Comparison of ENCODE assay signal across 8 cellular contexts in the genomic region with DNA sequence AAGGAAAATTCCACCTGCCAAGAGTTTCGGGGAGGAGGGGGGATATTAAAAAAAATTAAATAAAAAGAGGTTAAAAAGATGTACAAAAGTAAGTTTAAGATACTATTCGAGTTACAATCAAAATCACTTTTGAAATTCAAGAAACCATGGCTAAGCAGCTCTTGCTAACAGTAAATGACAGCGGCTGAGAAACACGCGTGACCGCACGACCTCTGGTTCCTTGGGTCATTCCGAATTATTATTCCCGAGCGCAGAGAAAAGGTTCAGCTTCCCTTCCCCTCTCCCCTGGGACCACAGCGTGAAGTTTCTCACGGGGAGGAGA. TPM values are rescaled to one million over a fixed set of nuclear protein-coding genes. Genes with fewer than 3 reads are reported as not detected.
A peak's percentile ranks its signal among the peaks of the same experiment; 100 is the strongest.
DNase-seq lines count a peak whose midpoint lies in the region; ATAC-seq and TF ChIP-seq lines count a peak whose summit lies in the region.

No MANE protein-coding gene starts in this region.

- no peak overlapping the region for H2BK15ac ChIP-seq in neuronal stem cell (ENCODE audit: low read length)

- intact Hi-C loops in CD14-positive monocyte (cut with micrococcal nuclease), result loop anchor here in 1 of 2 donors (5.0 kb wide), 2 partner anchors 60 to 845 kb away; partner anchors contain the start of genes GTF2H5, SERAC1 and ZDHHC14

- H3K14ac ChIP-seq in neuronal stem cell (ENCODE audit: low read length), result no peak overlapping the region

- H3K18ac ChIP-seq in neuronal stem cell (ENCODE audit: low read length), result no peak overlapping the region

- no peak overlapping the region for H2BK12ac ChIP-seq in neuronal stem cell (ENCODE audit: low read length)

- H2AFZ ChIP-seq in OCI-LY3 (ENCODE audit: low read depth, low read length), result peak overlapping the region; percentile 84
- H2AFZ ChIP-seq in neuronal stem cell (ENCODE audit: low read length), result peak overlapping the region; percentile 95

- H3K27ac ChIP-seq in OCI-LY3 (ENCODE audit: low read length), result no peak overlapping the region
- H3K27ac ChIP-seq in neuronal stem cell (replicated peaks; ENCODE audit: low read length), result no peak overlapping the region

- no CpG with 5 or more reads among the region's 12 CpGs for WGBS in neuronal stem cell (ENCODE audit: extremely low coverage in 2 of 2, insufficient read length in 2 of 2, insufficient replicate concordance in 1 of 2), 2 donors

- peak overlapping the region; percentile 69 for H3K9ac ChIP-seq in OCI-LY3 (ENCODE audit: low read length)
- no peak overlapping the region for H3K9ac ChIP-seq in neuronal stem cell (ENCODE audit: low read depth, low read length, poor library complexity)

- H3K4me1 Mint-ChIP-seq in CD14-positive monocyte (peaks cover 14% of the 10 kb centered on the region), endothelial cell (ENCODE audit: unreplicated experiment) (peaks cover 14% of the 10 kb centered on the region)

- peak overlapping the region; percentile 69 for H2BK5ac ChIP-seq in neuronal stem cell (ENCODE audit: low read length)

- H3K27ac Mint-ChIP-seq in CD14-positive monocyte (peak overlapping the region; percentile 92 to 98 (median 97)), endothelial cell (ENCODE audit: unreplicated experiment) (peak overlapping the region; percentile 93)

- H3K4me1 ChIP-seq in OCI-LY3 (ENCODE audit: low read length) (peaks cover 12% of the 10 kb centered on the region), neuronal stem cell (ENCODE audit: control insufficient read depth in 2 of 2, insufficient read depth in 1 of 2, low read depth in 1 of 2, low read length in 2 of 2) (peaks cover 0 to 4% of the 10 kb centered on the region in 2 donors)

- H3K9me3 ChIP-seq in OCI-LY3 (ENCODE audit: insufficient read depth, low read length) (no peaks in the 10 kb centered on the region), neuronal stem cell (replicated peaks in 1 of 2; ENCODE audit: control insufficient read depth in 2 of 2, insufficient read depth in 1 of 2, low read depth in 1 of 2, low read length in 2 of 2) (no peaks in the 10 kb centered on the region)

- H3K36me3 ChIP-seq in OCI-LY3 (replicated peaks; ENCODE audit: low read depth, low read length), result no peaks in the 10 kb centered on the region
- peaks cover 6 to 34% of the 10 kb centered on the region in 2 donors for H3K36me3 ChIP-seq in neuronal stem cell (replicated peaks in 1 of 2; ENCODE audit: control insufficient read depth in 2 of 2, insufficient read depth in 2 of 2, low read length in 2 of 2)

- TF ChIP-seq CTCF in CD14-positive monocyte (IDR thresholded peaks at IDR 0.05), result no peak
- TF ChIP-seq CTCF in OCI-LY3 (IDR thresholded peaks at IDR 0.05; ENCODE audit: low read depth, low read length), result no peak
- no peak for TF ChIP-seq CTCF in endothelial cell (IDR thresholded peaks at IDR 0.05; ENCODE audit: unreplicated experiment)

- H3K79me1 ChIP-seq in neuronal stem cell (ENCODE audit: low read depth, low read length), result peaks cover 2% of the 10 kb centered on the region

- H4K8ac ChIP-seq in neuronal stem cell (ENCODE audit: low read depth, low read length), result no peak overlapping the region

- no peak for ATAC-seq in GM18867 (IDR thresholded peaks at IDR 0.05; ENCODE audit: unreplicated experiment)

- H4K20me1 ChIP-seq in OCI-LY3 (ENCODE audit: insufficient read depth, low read length), result no peaks in the 10 kb centered on the region

- H3K9me3 Mint-ChIP-seq in CD14-positive monocyte (no peaks in the 10 kb centered on the region), endothelial cell (ENCODE audit: unreplicated experiment) (no peaks in the 10 kb centered on the region)

- no peak overlapping the region for H3K23ac ChIP-seq in neuronal stem cell (ENCODE audit: low read depth, low read length, poor library complexity)

- H4K91ac ChIP-seq in neuronal stem cell (ENCODE audit: low read depth, low read length, poor library complexity), result no peak overlapping the region

- H3K4me2 ChIP-seq in OCI-LY3 (ENCODE audit: low read length), result peak overlapping the region; percentile 85
- peak overlapping the region; percentile 79 for H3K4me2 ChIP-seq in neuronal stem cell (ENCODE audit: insufficient read depth, low read length, poor library complexity, severe bottlenecking)

- H3K4me3 ChIP-seq in OCI-LY3 (ENCODE audit: low read length) (peak overlapping the region; percentile 96), neuronal stem cell (ENCODE audit: low read length in 2 of 2) (peak overlapping the region; percentile 77 to 96)

- H3K36me3 Mint-ChIP-seq in CD14-positive monocyte, result peaks cover 14 to 15% of the 10 kb centered on the region in 2 donors
- H3K36me3 Mint-ChIP-seq in endothelial cell (ENCODE audit: low read depth, unreplicated experiment), result peaks cover 7% of the 10 kb centered on the region

- H3K4ac ChIP-seq in neuronal stem cell (ENCODE audit: low read length), result no peak overlapping the region

- H3K4me3 Mint-ChIP-seq in CD14-positive monocyte (peak overlapping the region; percentile 98 to 99), endothelial cell (ENCODE audit: unreplicated experiment) (peak overlapping the region; percentile 99)

- peaks cover 19% of the 10 kb centered on the region for H3K27me3 ChIP-seq in OCI-LY3 (ENCODE audit: low read depth, low read length)
- peaks cover 0 to 10% (median 9%) of the 10 kb centered on the region in 3 experiments for H3K27me3 ChIP-seq in neuronal stem cell (ENCODE audit: control insufficient read depth in 3 of 3, insufficient read depth in 3 of 3, low read depth in 1 of 3, low read length in 3 of 3)

- H2AK5ac ChIP-seq in neuronal stem cell (ENCODE audit: low read depth, low read length), result no peak overlapping the region

- DNase-seq in CD14-positive monocyte (ENCODE audit: low spot score), result no peak
- no peak for DNase-seq in endothelial cell (ENCODE audit: low spot score)
- DNase-seq in neuronal stem cell (ENCODE audit: low spot score), result no peak
- DNase-seq in ecto neural progenitor cell (ENCODE audit: low spot score), result no peak
- no peak for DNase-seq in NCI-H128 (lab: John Stamatoyannopoulos, UW; ENCODE audit: unreplicated experiment)
- DNase-seq in NCI-H345 treated with DMSO at 0.1 percent for 48 hours (lab: John Stamatoyannopoulos, UW; ENCODE audit: unreplicated experiment), result no peak

- no peak overlapping the region for H2BK120ac ChIP-seq in neuronal stem cell (ENCODE audit: low read depth, low read length)

- peaks cover 5% of the 10 kb centered on the region; the same call in 1 of the 2 replicates for H3K79me2 ChIP-seq in OCI-LY3 (ENCODE audit: low read length)

- H3K27me3 Mint-ChIP-seq in CD14-positive monocyte (ENCODE audit: low read depth in 3 of 3) (peaks cover 2 to 12% (median 8%) of the 10 kb centered on the region in 3 donors), endothelial cell (ENCODE audit: unreplicated experiment) (peaks cover 3% of the 10 kb centered on the region)

RNA-seq across cellular contexts. Expression of gene TMEM242, which starts 0.6 kb away (rescaled TPM):
- polyA plus RNA-seq in CD14-positive monocyte, result 1 to 10 TPM; 8.3 to 9.8 TPM
- 10.8 TPM for total RNA-seq in endothelial cell (ENCODE audit: unreplicated experiment)
- polyA plus RNA-seq in neuronal stem cell (2013, experiment 1 of 2), result 6.3 TPM
- 6.7 TPM for polyA plus RNA-seq in neuronal stem cell (2013, experiment 2 of 2)

RNA-seq across cellular contexts. Expression of gene ZDHHC14, which starts 58.2 kb away (rescaled TPM):
- under 1 TPM; 0.30 to 0.93 TPM for polyA plus RNA-seq in CD14-positive monocyte
- 26.1 TPM for total RNA-seq in endothelial cell (ENCODE audit: unreplicated experiment)
- polyA plus RNA-seq in neuronal stem cell (2013, experiment 1 of 2), result 9.4 TPM
- polyA plus RNA-seq in neuronal stem cell (2013, experiment 2 of 2), result 9.2 TPM
